1 cellular context compared by ENCODE assay signal in the genomic region with DNA sequence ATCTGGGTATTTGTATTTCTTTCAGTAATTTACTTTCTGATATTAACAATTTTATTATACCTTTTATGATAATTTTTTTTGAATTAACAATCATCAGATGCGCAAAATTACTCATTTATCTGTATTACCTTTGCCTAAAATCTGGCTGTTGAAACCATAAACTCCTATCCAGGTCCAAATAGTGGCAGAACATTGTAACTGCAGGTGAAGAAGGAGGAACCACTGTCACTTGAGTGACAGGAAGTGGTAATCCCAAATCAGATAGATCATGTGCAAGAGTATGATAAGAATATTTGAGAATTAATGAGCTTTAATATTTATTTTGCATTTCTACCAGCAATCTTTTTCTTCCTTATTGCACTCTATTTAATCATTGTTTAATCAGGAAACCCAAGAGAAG.
TF ChIP-seq lines count a peak whose summit lies in the region.

No MANE protein-coding gene starts in this region.

TF ChIP-seq in GM12878, 131 proteins besides CTCF, POLR2A, EP300 and RAD21:
- TF ChIP-seq, protein P1, sequence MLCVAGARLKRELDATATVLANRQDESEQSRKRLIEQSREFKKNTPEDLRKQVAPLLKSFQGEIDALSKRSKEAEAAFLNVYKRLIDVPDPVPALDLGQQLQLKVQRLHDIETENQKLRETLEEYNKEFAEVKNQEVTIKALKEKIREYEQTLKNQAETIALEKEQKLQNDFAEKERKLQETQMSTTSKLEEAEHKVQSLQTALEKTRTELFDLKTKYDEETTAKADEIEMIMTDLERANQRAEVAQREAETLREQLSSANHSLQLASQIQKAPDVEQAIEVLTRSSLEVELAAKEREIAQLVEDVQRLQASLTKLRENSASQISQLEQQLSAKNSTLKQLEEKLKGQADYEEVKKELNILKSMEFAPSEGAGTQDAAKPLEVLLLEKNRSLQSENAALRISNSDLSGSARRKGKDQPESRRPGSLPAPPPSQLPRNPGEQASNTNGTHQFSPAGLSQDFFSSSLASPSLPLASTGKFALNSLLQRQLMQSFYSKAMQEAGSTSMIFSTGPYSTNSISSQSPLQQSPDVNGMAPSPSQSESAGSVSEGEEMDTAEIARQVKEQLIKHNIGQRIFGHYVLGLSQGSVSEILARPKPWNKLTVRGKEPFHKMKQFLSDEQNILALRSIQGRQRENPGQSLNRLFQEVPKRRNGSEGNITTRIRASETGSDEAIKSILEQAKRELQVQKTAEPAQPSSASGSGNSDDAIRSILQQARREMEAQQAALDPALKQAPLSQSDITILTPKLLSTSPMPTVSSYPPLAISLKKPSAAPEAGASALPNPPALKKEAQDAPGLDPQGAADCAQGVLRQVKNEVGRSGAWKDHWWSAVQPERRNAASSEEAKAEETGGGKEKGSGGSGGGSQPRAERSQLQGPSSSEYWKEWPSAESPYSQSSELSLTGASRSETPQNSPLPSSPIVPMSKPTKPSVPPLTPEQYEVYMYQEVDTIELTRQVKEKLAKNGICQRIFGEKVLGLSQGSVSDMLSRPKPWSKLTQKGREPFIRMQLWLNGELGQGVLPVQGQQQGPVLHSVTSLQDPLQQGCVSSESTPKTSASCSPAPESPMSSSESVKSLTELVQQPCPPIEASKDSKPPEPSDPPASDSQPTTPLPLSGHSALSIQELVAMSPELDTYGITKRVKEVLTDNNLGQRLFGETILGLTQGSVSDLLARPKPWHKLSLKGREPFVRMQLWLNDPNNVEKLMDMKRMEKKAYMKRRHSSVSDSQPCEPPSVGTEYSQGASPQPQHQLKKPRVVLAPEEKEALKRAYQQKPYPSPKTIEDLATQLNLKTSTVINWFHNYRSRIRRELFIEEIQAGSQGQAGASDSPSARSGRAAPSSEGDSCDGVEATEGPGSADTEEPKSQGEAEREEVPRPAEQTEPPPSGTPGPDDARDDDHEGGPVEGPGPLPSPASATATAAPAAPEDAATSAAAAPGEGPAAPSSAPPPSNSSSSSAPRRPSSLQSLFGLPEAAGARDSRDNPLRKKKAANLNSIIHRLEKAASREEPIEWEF (IDR thresholded peaks at IDR 0.05; ENCODE audit: insufficient replicate concordance, low read depth, low read length) = no peak
- TF ChIP-seq, protein P2, sequence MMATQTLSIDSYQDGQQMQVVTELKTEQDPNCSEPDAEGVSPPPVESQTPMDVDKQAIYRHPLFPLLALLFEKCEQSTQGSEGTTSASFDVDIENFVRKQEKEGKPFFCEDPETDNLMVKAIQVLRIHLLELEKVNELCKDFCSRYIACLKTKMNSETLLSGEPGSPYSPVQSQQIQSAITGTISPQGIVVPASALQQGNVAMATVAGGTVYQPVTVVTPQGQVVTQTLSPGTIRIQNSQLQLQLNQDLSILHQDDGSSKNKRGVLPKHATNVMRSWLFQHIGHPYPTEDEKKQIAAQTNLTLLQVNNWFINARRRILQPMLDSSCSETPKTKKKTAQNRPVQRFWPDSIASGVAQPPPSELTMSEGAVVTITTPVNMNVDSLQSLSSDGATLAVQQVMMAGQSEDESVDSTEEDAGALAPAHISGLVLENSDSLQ (IDR thresholded peaks at IDR 0.05) = peak; percentile 58; the same call in 1 of the 2 replicates
- TF ChIP-seq, protein P3, sequence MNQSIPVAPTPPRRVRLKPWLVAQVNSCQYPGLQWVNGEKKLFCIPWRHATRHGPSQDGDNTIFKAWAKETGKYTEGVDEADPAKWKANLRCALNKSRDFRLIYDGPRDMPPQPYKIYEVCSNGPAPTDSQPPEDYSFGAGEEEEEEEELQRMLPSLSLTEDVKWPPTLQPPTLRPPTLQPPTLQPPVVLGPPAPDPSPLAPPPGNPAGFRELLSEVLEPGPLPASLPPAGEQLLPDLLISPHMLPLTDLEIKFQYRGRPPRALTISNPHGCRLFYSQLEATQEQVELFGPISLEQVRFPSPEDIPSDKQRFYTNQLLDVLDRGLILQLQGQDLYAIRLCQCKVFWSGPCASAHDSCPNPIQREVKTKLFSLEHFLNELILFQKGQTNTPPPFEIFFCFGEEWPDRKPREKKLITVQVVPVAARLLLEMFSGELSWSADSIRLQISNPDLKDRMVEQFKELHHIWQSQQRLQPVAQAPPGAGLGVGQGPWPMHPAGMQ (IDR thresholded peaks at IDR 0.05; ENCODE audit: borderline replicate concordance) = no peak
- TF ChIP-seq BCL11A (IDR thresholded peaks at IDR 0.05; ENCODE audit: low read depth, low read length) = no peak
TF ChIP-seq in GM12878: peak in this region for 1.
